Comparison of ENCODE assay signal across 1 cellular context in genomic region chr7:73578342-73579124, GRCh38.
TF ChIP-seq lines count a peak whose summit lies in the region.

Gene TBL2, minus strand, starts transcription at chr7:73578579. Its CDS starts 30 bp downstream, at chr7:73578549.

TF ChIP-seq in HepG2, 621 proteins besides CTCF, POLR2A, EP300 and RAD21 (continued from another document and continues in another):
- TF ChIP-seq, protein P1, sequence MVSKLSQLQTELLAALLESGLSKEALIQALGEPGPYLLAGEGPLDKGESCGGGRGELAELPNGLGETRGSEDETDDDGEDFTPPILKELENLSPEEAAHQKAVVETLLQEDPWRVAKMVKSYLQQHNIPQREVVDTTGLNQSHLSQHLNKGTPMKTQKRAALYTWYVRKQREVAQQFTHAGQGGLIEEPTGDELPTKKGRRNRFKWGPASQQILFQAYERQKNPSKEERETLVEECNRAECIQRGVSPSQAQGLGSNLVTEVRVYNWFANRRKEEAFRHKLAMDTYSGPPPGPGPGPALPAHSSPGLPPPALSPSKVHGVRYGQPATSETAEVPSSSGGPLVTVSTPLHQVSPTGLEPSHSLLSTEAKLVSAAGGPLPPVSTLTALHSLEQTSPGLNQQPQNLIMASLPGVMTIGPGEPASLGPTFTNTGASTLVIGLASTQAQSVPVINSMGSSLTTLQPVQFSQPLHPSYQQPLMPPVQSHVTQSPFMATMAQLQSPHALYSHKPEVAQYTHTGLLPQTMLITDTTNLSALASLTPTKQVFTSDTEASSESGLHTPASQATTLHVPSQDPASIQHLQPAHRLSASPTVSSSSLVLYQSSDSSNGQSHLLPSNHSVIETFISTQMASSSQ (IDR thresholded peaks at IDR 0.05; ENCODE audit: low read depth): no peak
- TF ChIP-seq, protein P1 (CRISPR knock-in tag; IDR thresholded peaks at IDR 0.05; ENCODE audit: borderline replicate concordance): peak; percentile 45; the same call in 1 of the 2 replicates
- TF ChIP-seq JDP2 (CRISPR knock-in tag; IDR thresholded peaks at IDR 0.05; ENCODE audit: borderline replicate concordance) (no peak), SNAPC2 (CRISPR knock-in tag; IDR thresholded peaks at IDR 0.05) (no peak), SOX5 (CRISPR knock-in tag; IDR thresholded peaks at IDR 0.05; ENCODE audit: borderline replicate concordance) (0 out of 2 replicates have a peak, but pooled peaks have one; percentile 16), ZNF816 (CRISPR knock-in tag; IDR thresholded peaks at IDR 0.05; ENCODE audit: borderline replicate concordance) (no peak), CREBL2 (CRISPR knock-in tag; IDR thresholded peaks at IDR 0.05; ENCODE audit: borderline replicate concordance) (no peak), SMC3 (IDR thresholded peaks at IDR 0.05; ENCODE audit: low read length) (no peak), STAG1 (CRISPR knock-in tag; IDR thresholded peaks at IDR 0.05) (peak; percentile 1; the same call in 1 of the 2 replicates), NR0B2 (CRISPR knock-in tag; IDR thresholded peaks at IDR 0.05) (peak; percentile 47; the same call in 1 of the 2 replicates), GMEB2 (CRISPR knock-in tag; IDR thresholded peaks at IDR 0.05; ENCODE audit: low read depth) (peak; percentile 90), ZNF674 (CRISPR knock-in tag; IDR thresholded peaks at IDR 0.05; ENCODE audit: low read depth) (no peak), ZZZ3 (CRISPR knock-in tag; IDR thresholded peaks at IDR 0.05; ENCODE audit: borderline replicate concordance) (no peak), ZBTB43 (CRISPR knock-in tag; conservative IDR thresholded peaks at IDR 0.05) (no peak; the same call in 1 of the 2 replicates), NCOA1 (CRISPR knock-in tag; IDR thresholded peaks at IDR 0.05) (no peak), ATF6 (CRISPR knock-in tag; conservative IDR thresholded peaks at IDR 0.05) (no peak), DR1 (CRISPR knock-in tag; IDR thresholded peaks at IDR 0.05) (peak; percentile 15; the same call in 1 of the 2 replicates), PAWR (CRISPR knock-in tag; IDR thresholded peaks at IDR 0.05; ENCODE audit: borderline replicate concordance) (no peak), AHR (CRISPR knock-in tag; IDR thresholded peaks at IDR 0.05) (no peak), ZFP82 (CRISPR knock-in tag; IDR thresholded peaks at IDR 0.05; ENCODE audit: borderline replicate concordance) (no peak), MXD3 (CRISPR knock-in tag; IDR thresholded peaks at IDR 0.05) (peak; percentile 64; the same call in 1 of the 2 replicates), ZNF713 (CRISPR knock-in tag; IDR thresholded peaks at IDR 0.05) (no peak), ZNF326 (CRISPR knock-in tag; IDR thresholded peaks at IDR 0.05; ENCODE audit: borderline replicate concordance) (no peak), ZNF792 (CRISPR knock-in tag; IDR thresholded peaks at IDR 0.05) (no peak), FOSL1 (CRISPR knock-in tag; IDR thresholded peaks at IDR 0.05; ENCODE audit: borderline replicate concordance) (no peak), ONECUT2 (CRISPR knock-in tag; IDR thresholded peaks at IDR 0.05) (no peak), ZNF652 (CRISPR knock-in tag; IDR thresholded peaks at IDR 0.05; ENCODE audit: borderline replicate concordance, low read depth) (no peak), SRSF4 (IDR thresholded peaks at IDR 0.05; ENCODE audit: low read depth, low read length, poor library complexity, severe bottlenecking) (no peak), ZSCAN12 (CRISPR knock-in tag; IDR thresholded peaks at IDR 0.05) (0 out of 2 replicates have a peak, but pooled peaks have one; percentile 43), ZFYVE20 (CRISPR knock-in tag; IDR thresholded peaks at IDR 0.05; ENCODE audit: borderline replicate concordance, low read depth) (no peak)
- TF ChIP-seq, protein P2, sequence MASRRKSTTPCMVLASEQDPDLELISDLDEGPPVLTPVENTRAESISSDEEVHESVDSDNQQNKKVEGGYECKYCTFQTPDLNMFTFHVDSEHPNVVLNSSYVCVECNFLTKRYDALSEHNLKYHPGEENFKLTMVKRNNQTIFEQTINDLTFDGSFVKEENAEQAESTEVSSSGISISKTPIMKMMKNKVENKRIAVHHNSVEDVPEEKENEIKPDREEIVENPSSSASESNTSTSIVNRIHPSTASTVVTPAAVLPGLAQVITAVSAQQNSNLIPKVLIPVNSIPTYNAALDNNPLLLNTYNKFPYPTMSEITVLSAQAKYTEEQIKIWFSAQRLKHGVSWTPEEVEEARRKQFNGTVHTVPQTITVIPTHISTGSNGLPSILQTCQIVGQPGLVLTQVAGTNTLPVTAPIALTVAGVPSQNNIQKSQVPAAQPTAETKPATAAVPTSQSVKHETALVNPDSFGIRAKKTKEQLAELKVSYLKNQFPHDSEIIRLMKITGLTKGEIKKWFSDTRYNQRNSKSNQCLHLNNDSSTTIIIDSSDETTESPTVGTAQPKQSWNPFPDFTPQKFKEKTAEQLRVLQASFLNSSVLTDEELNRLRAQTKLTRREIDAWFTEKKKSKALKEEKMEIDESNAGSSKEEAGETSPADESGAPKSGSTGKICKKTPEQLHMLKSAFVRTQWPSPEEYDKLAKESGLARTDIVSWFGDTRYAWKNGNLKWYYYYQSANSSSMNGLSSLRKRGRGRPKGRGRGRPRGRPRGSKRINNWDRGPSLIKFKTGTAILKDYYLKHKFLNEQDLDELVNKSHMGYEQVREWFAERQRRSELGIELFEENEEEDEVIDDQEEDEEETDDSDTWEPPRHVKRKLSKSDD (CRISPR knock-in tag; IDR thresholded peaks at IDR 0.05; ENCODE audit: low read depth): 0 out of 2 replicates have a peak, but pooled peaks have one; percentile 15
- TF ChIP-seq, protein P3, sequence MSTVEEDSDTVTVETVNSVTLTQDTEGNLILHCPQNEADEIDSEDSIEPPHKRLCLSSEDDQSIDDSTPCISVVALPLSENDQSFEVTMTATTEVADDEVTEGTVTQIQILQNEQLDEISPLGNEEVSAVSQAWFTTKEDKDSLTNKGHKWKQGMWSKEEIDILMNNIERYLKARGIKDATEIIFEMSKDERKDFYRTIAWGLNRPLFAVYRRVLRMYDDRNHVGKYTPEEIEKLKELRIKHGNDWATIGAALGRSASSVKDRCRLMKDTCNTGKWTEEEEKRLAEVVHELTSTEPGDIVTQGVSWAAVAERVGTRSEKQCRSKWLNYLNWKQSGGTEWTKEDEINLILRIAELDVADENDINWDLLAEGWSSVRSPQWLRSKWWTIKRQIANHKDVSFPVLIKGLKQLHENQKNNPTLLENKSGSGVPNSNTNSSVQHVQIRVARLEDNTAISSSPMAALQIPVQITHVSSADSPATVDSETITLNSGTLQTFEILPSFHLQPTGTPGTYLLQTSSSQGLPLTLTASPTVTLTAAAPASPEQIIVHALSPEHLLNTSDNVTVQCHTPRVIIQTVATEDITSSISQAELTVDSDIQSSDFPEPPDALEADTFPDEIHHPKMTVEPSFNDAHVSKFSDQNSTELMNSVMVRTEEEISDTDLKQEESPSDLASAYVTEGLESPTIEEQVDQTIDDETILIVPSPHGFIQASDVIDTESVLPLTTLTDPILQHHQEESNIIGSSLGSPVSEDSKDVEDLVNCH (CRISPR knock-in tag; IDR thresholded peaks at IDR 0.05): no peak
- TF ChIP-seq, protein P4, sequence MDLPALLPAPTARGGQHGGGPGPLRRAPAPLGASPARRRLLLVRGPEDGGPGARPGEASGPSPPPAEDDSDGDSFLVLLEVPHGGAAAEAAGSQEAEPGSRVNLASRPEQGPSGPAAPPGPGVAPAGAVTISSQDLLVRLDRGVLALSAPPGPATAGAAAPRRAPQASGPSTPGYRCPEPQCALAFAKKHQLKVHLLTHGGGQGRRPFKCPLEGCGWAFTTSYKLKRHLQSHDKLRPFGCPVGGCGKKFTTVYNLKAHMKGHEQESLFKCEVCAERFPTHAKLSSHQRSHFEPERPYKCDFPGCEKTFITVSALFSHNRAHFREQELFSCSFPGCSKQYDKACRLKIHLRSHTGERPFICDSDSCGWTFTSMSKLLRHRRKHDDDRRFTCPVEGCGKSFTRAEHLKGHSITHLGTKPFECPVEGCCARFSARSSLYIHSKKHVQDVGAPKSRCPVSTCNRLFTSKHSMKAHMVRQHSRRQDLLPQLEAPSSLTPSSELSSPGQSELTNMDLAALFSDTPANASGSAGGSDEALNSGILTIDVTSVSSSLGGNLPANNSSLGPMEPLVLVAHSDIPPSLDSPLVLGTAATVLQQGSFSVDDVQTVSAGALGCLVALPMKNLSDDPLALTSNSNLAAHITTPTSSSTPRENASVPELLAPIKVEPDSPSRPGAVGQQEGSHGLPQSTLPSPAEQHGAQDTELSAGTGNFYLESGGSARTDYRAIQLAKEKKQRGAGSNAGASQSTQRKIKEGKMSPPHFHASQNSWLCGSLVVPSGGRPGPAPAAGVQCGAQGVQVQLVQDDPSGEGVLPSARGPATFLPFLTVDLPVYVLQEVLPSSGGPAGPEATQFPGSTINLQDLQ (CRISPR knock-in tag; IDR thresholded peaks at IDR 0.05): peak; percentile 77; the same call in 1 of the 2 replicates
- TF ChIP-seq, protein P5, sequence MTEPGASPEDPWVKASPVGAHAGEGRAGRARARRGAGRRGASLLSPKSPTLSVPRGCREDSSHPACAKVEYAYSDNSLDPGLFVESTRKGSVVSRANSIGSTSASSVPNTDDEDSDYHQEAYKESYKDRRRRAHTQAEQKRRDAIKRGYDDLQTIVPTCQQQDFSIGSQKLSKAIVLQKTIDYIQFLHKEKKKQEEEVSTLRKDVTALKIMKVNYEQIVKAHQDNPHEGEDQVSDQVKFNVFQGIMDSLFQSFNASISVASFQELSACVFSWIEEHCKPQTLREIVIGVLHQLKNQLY (CRISPR knock-in tag; IDR thresholded peaks at IDR 0.05): no peak; the same call in 1 of the 2 replicates
- TF ChIP-seq, protein P6, sequence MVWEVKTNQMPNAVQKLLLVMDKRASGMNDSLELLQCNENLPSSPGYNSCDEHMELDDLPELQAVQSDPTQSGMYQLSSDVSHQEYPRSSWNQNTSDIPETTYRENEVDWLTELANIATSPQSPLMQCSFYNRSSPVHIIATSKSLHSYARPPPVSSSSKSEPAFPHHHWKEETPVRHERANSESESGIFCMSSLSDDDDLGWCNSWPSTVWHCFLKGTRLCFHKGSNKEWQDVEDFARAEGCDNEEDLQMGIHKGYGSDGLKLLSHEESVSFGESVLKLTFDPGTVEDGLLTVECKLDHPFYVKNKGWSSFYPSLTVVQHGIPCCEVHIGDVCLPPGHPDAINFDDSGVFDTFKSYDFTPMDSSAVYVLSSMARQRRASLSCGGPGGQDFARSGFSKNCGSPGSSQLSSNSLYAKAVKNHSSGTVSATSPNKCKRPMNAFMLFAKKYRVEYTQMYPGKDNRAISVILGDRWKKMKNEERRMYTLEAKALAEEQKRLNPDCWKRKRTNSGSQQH (CRISPR knock-in tag; IDR thresholded peaks at IDR 0.05; ENCODE audit: low read depth): no peak
- TF ChIP-seq, protein P7, sequence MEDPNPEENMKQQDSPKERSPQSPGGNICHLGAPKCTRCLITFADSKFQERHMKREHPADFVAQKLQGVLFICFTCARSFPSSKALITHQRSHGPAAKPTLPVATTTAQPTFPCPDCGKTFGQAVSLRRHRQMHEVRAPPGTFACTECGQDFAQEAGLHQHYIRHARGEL (CRISPR knock-in tag; IDR thresholded peaks at IDR 0.05): no peak
